24 cellular contexts compared by ENCODE assay signal in the genomic region with DNA sequence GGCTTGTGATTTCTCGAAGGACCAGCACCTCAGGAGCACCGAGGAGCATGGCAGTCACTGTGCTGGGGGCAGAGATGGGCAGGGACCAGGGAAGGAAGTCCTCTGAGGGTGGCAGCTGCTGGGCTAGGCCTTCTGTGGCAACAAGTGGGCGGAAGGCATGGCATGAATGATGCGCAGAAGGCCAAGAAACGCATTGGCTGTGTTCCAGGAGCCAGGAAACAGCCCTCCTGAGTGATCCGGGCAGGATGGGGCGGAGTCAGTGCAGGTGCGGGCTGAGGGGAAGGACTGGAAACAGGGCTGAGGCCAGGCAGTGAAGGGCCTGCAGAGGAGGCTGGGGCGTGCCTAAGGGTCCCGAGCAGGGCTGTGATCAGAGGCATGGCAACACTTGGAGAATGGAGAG. TPM values are rescaled to one million over a fixed set of nuclear protein-coding genes. Genes with fewer than 3 reads are reported as not detected.
A peak's percentile ranks its signal among the peaks of the same experiment; 100 is the strongest.
DNase-seq lines count a peak whose midpoint lies in the region; ATAC-seq and TF ChIP-seq lines count a peak whose summit lies in the region.
"Had no signal": no experiment of that assay in that cellular context is flagged by ENCODE, and none has a peak within 500 bp of the region (broad histone marks: within the 10 kb centered on the region; RNA-seq: fewer than 3 reads in every experiment).

No MANE protein-coding gene starts in this region.

- H3K4me1 Mint-ChIP-seq in progenitor cell of endocrine pancreas (ENCODE audit: low read depth), result no peaks in the 10 kb centered on the region

- DNase-seq in NCI-H2196 (lab: John Stamatoyannopoulos, UW; ENCODE audit: unreplicated experiment), result peak; percentile 3
- no peak for DNase-seq in NCI-H2196 treated with DMSO at 0.1 percent for 48 hours (lab: John Stamatoyannopoulos, UW; ENCODE audit: unreplicated experiment)
- peak; percentile 56 for DNase-seq in NCI-H2171 treated with DMSO at 0.1 percent for 48 hours (lab: John Stamatoyannopoulos, UW)
- DNase-seq in colonic mucosa, result peak; percentile 29
- DNase-seq in progenitor cell of endocrine pancreas (ENCODE audit: low spot score, unreplicated experiment), result no peak
- no peak for DNase-seq in nucleus accumbens (lab: John Stamatoyannopoulos, UW)
- DNase-seq in left ventricle myocardium inferior, result no peak
- DNase-seq: activated CD4-positive, alpha-beta T cell treated with anti-CD3 and anti-CD28 coated beads for 4 hours; body of pancreas; GF-D8; GOT3; Kasumi-1; left ventricle myocardium superior; NCI-H1092 treated with DMSO at 0.1 percent for 48 hours; NCI-H2227 treated with DMSO at 0.1 percent for 48 hours; Right ventricle myocardium superior; stimulated activated CD4-positive, alpha-beta T cell treated with anti-CD3 and anti-CD28 coated beads, Interleukin-2, amount 100 ng/mL, for 48 hours; stimulated activated naive CD8-positive, alpha-beta T cell treated with anti-CD3 and anti-CD28 coated beads, Interleukin-15, Interleukin-2, amounts not matched to agents 100 U/mL and 50 U/mL, for 24 hours; T-helper 1 cell; tibial artery had no signal

- TF ChIP-seq CTCF in colonic mucosa (IDR thresholded peaks at IDR 0.05) (no peak), progenitor cell of endocrine pancreas (IDR thresholded peaks at IDR 0.05; ENCODE audit: unreplicated experiment) (no peak), left ventricle myocardium inferior (IDR thresholded peaks at IDR 0.05; ENCODE audit: borderline replicate concordance) (no peak)

- H3K27me3 ChIP-seq in colonic mucosa (no peaks in the 10 kb centered on the region), left ventricle myocardium inferior (ENCODE audit: low read depth) (no peaks in the 10 kb centered on the region)
- H3K27me3 ChIP-seq: body of pancreas, tibial artery had no signal

- H3K36me3 Mint-ChIP-seq in progenitor cell of endocrine pancreas (ENCODE audit: insufficient read depth), result no peaks in the 10 kb centered on the region

- no peak for ATAC-seq in HG03439 (IDR thresholded peaks at IDR 0.05; ENCODE audit: unreplicated experiment)
- ATAC-seq: body of pancreas; GM12878; left ventricle myocardium superior; stimulated activated naive CD8-positive, alpha-beta T cell treated with anti-CD3 and anti-CD28 coated beads, Interleukin-15, Interleukin-2, amounts not matched to agents 100 U/mL and 50 U/mL, for 24 hours had no signal

- intact Hi-C loops in colonic mucosa (cut with DNase I) (no loop called here), left ventricle myocardium inferior (cut with micrococcal nuclease) (no loop called here)

- H3K36me3 ChIP-seq in colonic mucosa, result no peaks in the 10 kb centered on the region
- H3K36me3 ChIP-seq in left ventricle myocardium inferior, result peaks cover 4% of the 10 kb centered on the region

- H3K9me3 Mint-ChIP-seq in progenitor cell of endocrine pancreas (ENCODE audit: low read depth), result no peaks in the 10 kb centered on the region

- peaks cover 6% of the 10 kb centered on the region for H3K27me3 Mint-ChIP-seq in progenitor cell of endocrine pancreas

- H3K27ac Mint-ChIP-seq in progenitor cell of endocrine pancreas, result peak overlapping the region; percentile 49

- H3K4me3 ChIP-seq in colonic mucosa (no peak overlapping the region), left ventricle myocardium inferior (no peak overlapping the region)
- H3K4me3 ChIP-seq: body of pancreas, GM12878, smooth muscle cell, tibial artery had no signal

- H3K4me1 ChIP-seq in colonic mucosa (no peaks in the 10 kb centered on the region), left ventricle myocardium inferior (peaks cover 14% of the 10 kb centered on the region)
- H3K4me1 ChIP-seq: body of pancreas, tibial artery had no signal

- H3K9ac ChIP-seq in colonic mucosa (ENCODE audit: low read depth in 2 of 2, low read length in 2 of 2), result no peak overlapping the region

- no peak overlapping the region for H3K4me3 Mint-ChIP-seq in progenitor cell of endocrine pancreas (ENCODE audit: low read depth)

- no peak overlapping the region for H3K27ac ChIP-seq in colonic mucosa
- H3K27ac ChIP-seq in left ventricle myocardium inferior (replicated peaks), result no peak overlapping the region
- H3K27ac ChIP-seq: body of pancreas, C4-2B, tibial artery had no signal

- H3K9me3 ChIP-seq in colonic mucosa, result no peaks in the 10 kb centered on the region
- H3K9me3 ChIP-seq in left ventricle myocardium inferior (replicated peaks), result no peaks in the 10 kb centered on the region
- H3K9me3 ChIP-seq: body of pancreas, tibial artery had no signal

RNA-seq across cellular contexts. Expression of a gene that starts 23.6 kb away (rescaled TPM):
- total RNA-seq in colonic mucosa (10 to 100 TPM; 45.7 to 73.6 TPM), progenitor cell of endocrine pancreas (40.8 and 43.1 TPM in 2 replicates), left ventricle myocardium inferior (75.6 TPM)

RNA-seq across cellular contexts. Expression of a gene that starts 24.0 kb away (rescaled TPM):
- total RNA-seq in colonic mucosa, result 10 to 100 TPM; 20.6 to 40.6 TPM
- 21.0 and 24.9 TPM in 2 replicates for total RNA-seq in progenitor cell of endocrine pancreas
- total RNA-seq in left ventricle myocardium inferior, result 80.8 TPM

RNA-seq across cellular contexts. Expression of a gene that starts 55.3 kb away (rescaled TPM):
- total RNA-seq in colonic mucosa (1 to 10 TPM; 4.6 to 4.9 TPM), progenitor cell of endocrine pancreas (11.7 and 11.8 TPM in 2 replicates), left ventricle myocardium inferior (5.5 TPM)

Comparison
In these comparisons a context has a peak if more than half of its experiments do, and no peak if none do; other contexts are left out.
1. DNase-seq: peak in NCI-H2196 (single experiment), NCI-H2171 treated with DMSO at 0.1 percent for 48 hours (single experiment) and colonic mucosa (single experiment); none in NCI-H2196 treated with DMSO at 0.1 percent for 48 hours (single experiment), progenitor cell of endocrine pancreas (single experiment), nucleus accumbens (0 of 56) and left ventricle myocardium inferior (single experiment).